Comparison of ENCODE assay signal across 24 cellular contexts in the genomic region with DNA sequence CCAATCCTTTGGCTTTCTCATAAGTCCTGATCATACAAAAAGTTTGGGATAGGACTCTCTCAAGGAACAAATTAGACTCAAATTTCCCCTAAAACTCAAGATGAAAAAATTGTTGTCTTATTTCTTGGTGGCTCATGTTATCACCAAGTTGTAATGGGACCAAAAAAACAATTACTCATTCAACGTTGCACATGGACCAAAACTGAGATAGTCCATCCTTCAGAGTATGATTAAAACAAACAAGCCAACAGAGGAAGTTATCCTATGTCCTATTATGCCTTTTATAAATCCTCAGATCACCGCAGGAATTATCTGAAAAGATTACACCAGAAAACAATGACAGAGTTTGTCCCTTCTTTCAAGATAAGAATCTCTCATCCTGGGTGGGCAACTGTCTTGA.
DNase-seq lines count a peak whose midpoint lies in the region; ATAC-seq and TF ChIP-seq lines count a peak whose summit lies in the region.
"Had no signal": no experiment of that assay in that cellular context is flagged by ENCODE, and none has a peak within 500 bp of the region (broad histone marks: within the 10 kb centered on the region; RNA-seq: fewer than 3 reads in every experiment).

No MANE protein-coding gene starts in this region.

- no peak for TF ChIP-seq POLR2A in GM18505 (IDR thresholded peaks at IDR 0.05; ENCODE audit: borderline replicate concordance, extremely low read depth, insufficient read depth, insufficient read length)

- H3K27me3 ChIP-seq in CD8-positive, alpha-beta T cell (ENCODE audit: insufficient read depth, low read length) = no peaks in the 10 kb centered on the region
- H3K27me3 ChIP-seq: brain microvascular endothelial cell, heart left ventricle, upper lobe of right lung had no signal

- H3K9me3 ChIP-seq in CD8-positive, alpha-beta T cell (ENCODE audit: low read length) = no peaks in the 10 kb centered on the region
- H3K9me3 ChIP-seq: psoas muscle, upper lobe of right lung had no signal

- no peak for TF ChIP-seq CTCF in CD8-positive, alpha-beta T cell (IDR thresholded peaks at IDR 0.05)

- H3K36me3 Mint-ChIP-seq in T-helper 1 cell treated with Interleukin-12 subunit alpha and Interleukin-12 subunit beta and Interleukin-4 antibody, amounts not matched to agents 30 μg/mL and 1 μg/mL, for 36 hours (ENCODE audit: low read depth) = peaks cover 31% of the 10 kb centered on the region
- H3K36me3 Mint-ChIP-seq in CD8-positive, alpha-beta T cell = peaks cover 31% of the 10 kb centered on the region
- H3K36me3 Mint-ChIP-seq in activated T-helper 2 cell treated with anti-CD3 and anti-CD28 coated beads, Interferon-gamma antibody, Interleukin-2, Interleukin-4, amounts not matched to agents 10 μg/mL and 5 μg/mL and 100 μg/mL, durations not matched to agents 14 hours and 24 hours and 36 hours (ENCODE audit: low read depth) = peaks cover 32% of the 10 kb centered on the region
- peaks cover 23 to 29% of the 10 kb centered on the region in 2 donors for H3K36me3 Mint-ChIP-seq in naive B cell

- peak overlapping the region; percentile 74 for H3K4me3 Mint-ChIP-seq in T-helper 1 cell treated with Interleukin-12 subunit alpha and Interleukin-12 subunit beta and Interleukin-4 antibody, amounts not matched to agents 30 μg/mL and 1 μg/mL, for 36 hours
- H3K4me3 Mint-ChIP-seq in CD8-positive, alpha-beta T cell = peak overlapping the region; percentile 82
- peak overlapping the region; percentile 72 for H3K4me3 Mint-ChIP-seq in activated T-helper 2 cell treated with anti-CD3 and anti-CD28 coated beads, Interferon-gamma antibody, Interleukin-2, Interleukin-4, amounts not matched to agents 10 μg/mL and 5 μg/mL and 100 μg/mL, durations not matched to agents 14 hours and 24 hours and 36 hours (ENCODE audit: low read depth)
- H3K4me3 Mint-ChIP-seq in naive B cell = peak overlapping the region in 4 of 8 donors; percentile 12 to 79 (median 39)
- H3K4me3 Mint-ChIP-seq: mesothelial cell of epicardium had no signal

- H3K4me3 ChIP-seq in CD8-positive, alpha-beta T cell (ENCODE audit: low read depth, low read length) = peak overlapping the region; percentile 54
- H3K4me3 ChIP-seq: coronary artery, psoas muscle, skin epidermis, upper lobe of right lung had no signal

- peaks cover 8% of the 10 kb centered on the region for H3K27me3 Mint-ChIP-seq in T-helper 1 cell treated with Interleukin-12 subunit alpha and Interleukin-12 subunit beta and Interleukin-4 antibody, amounts not matched to agents 30 μg/mL and 1 μg/mL, for 36 hours (ENCODE audit: low read depth)
- no peaks in the 10 kb centered on the region for H3K27me3 Mint-ChIP-seq in CD8-positive, alpha-beta T cell (ENCODE audit: low read depth)
- no peaks in the 10 kb centered on the region for H3K27me3 Mint-ChIP-seq in activated T-helper 2 cell treated with anti-CD3 and anti-CD28 coated beads, Interferon-gamma antibody, Interleukin-2, Interleukin-4, amounts not matched to agents 10 μg/mL and 5 μg/mL and 100 μg/mL, durations not matched to agents 14 hours and 24 hours and 36 hours (ENCODE audit: low read depth)
- H3K27me3 Mint-ChIP-seq in naive B cell = no peaks in the 10 kb centered on the region

- H3K9me3 Mint-ChIP-seq in T-helper 1 cell treated with Interleukin-12 subunit alpha and Interleukin-12 subunit beta and Interleukin-4 antibody, amounts not matched to agents 30 μg/mL and 1 μg/mL, for 36 hours = peaks cover 18% of the 10 kb centered on the region
- peaks cover 7% of the 10 kb centered on the region for H3K9me3 Mint-ChIP-seq in CD8-positive, alpha-beta T cell
- H3K9me3 Mint-ChIP-seq in activated T-helper 2 cell treated with anti-CD3 and anti-CD28 coated beads, Interferon-gamma antibody, Interleukin-2, Interleukin-4, amounts not matched to agents 10 μg/mL and 5 μg/mL and 100 μg/mL, durations not matched to agents 14 hours and 24 hours and 36 hours = peaks cover 20% of the 10 kb centered on the region
- H3K9me3 Mint-ChIP-seq in naive B cell = peaks cover 0 to 6% (median 0%) of the 10 kb centered on the region in 7 donors

- ATAC-seq in CD8-positive, alpha-beta T cell = peak; percentile 32
- ATAC-seq in naive B cell (ENCODE audit: low read depth in 2 of 2) (no peak), GM18505 (IDR thresholded peaks at IDR 0.05; ENCODE audit: unreplicated experiment) (no peak), esophagus mucosa (no peak)
- ATAC-seq: HCT116, heart left ventricle, left lobe of liver, psoas muscle, upper lobe of right lung had no signal

- peak overlapping the region; percentile 92 for H3K27ac ChIP-seq in CD8-positive, alpha-beta T cell (ENCODE audit: low read depth, low read length)
- H3K27ac ChIP-seq: 22Rv1, brain microvascular endothelial cell, coronary artery, psoas muscle, upper lobe of right lung, VCaP had no signal

- CTCF ChIA-PET in CD8-positive, alpha-beta T cell (lab: Charles Lee) = no interaction called here

- intact Hi-C loops in CD8-positive, alpha-beta T cell (cut with DNase I, micrococcal nuclease) = loop anchor here (1.0 to 5.0 kb wide), 6 partner anchors 14 to 428 kb away; no protein-coding TSS in a partner anchor
- intact Hi-C loops in activated T-helper 2 cell treated with anti-CD3 and anti-CD28 coated beads, Interferon-gamma antibody, Interleukin-2, Interleukin-4, amounts not matched to agents 10 μg/mL and 5 μg/mL and 100 μg/mL, durations not matched to agents 14 hours and 24 hours and 36 hours (cut with micrococcal nuclease) = loop anchor here (1.0 to 5.0 kb wide), 5 partner anchors 15 to 366 kb away; no protein-coding TSS in a partner anchor

- H3K4me1 Mint-ChIP-seq in T-helper 1 cell treated with Interleukin-12 subunit alpha and Interleukin-12 subunit beta and Interleukin-4 antibody, amounts not matched to agents 30 μg/mL and 1 μg/mL, for 36 hours (ENCODE audit: low read depth) = peaks cover 47% of the 10 kb centered on the region
- peaks cover 85% of the 10 kb centered on the region for H3K4me1 Mint-ChIP-seq in CD8-positive, alpha-beta T cell (ENCODE audit: low read depth)
- peaks cover 78% of the 10 kb centered on the region for H3K4me1 Mint-ChIP-seq in activated T-helper 2 cell treated with anti-CD3 and anti-CD28 coated beads, Interferon-gamma antibody, Interleukin-2, Interleukin-4, amounts not matched to agents 10 μg/mL and 5 μg/mL and 100 μg/mL, durations not matched to agents 14 hours and 24 hours and 36 hours (ENCODE audit: low read depth)
- H3K4me1 Mint-ChIP-seq in naive B cell = peaks cover 35 to 80% (median 67%) of the 10 kb centered on the region in 3 donors

- no peak for DNase-seq in T-helper 1 cell
- DNase-seq in CD8-positive, alpha-beta T cell = no peak
- no peak for DNase-seq in activated T-helper 2 cell treated with anti-CD3 and anti-CD28 coated beads, Interferon-gamma antibody, Interleukin-2, Interleukin-4, amounts not matched to agents 10 μg/mL and 5 μg/mL and 100 μg/mL, durations not matched to agents 14 hours and 24 hours and 36 hours (ENCODE audit: low spot score)
- DNase-seq in naive B cell = no peak
- DNase-seq in activated gamma-delta T cell (lab: John Stamatoyannopoulos, UW) = no peak
- DNase-seq: brain microvascular endothelial cell, DMS 273 treated with DMSO at 0.1 percent for 48 hours, heart left ventricle, NCI-H1092, NCI-H2029, NCI-H446, psoas muscle, SHP77 treated with DMSO at 0.1 percent for 48 hours, upper lobe of right lung had no signal

- POLR2A ChIA-PET in CD8-positive, alpha-beta T cell (lab: Charles Lee) = interaction anchor here (1.0 to 9.6 kb wide), 5 partner anchors 17 to 181 kb away, joined by 3 to 79 read pairs (median 3); no protein-coding TSS in a partner anchor

- peaks cover 85% of the 10 kb centered on the region for H3K4me1 ChIP-seq in CD8-positive, alpha-beta T cell (ENCODE audit: insufficient read depth, low read length)

- peak overlapping the region; percentile 89 for H3K27ac Mint-ChIP-seq in T-helper 1 cell treated with Interleukin-12 subunit alpha and Interleukin-12 subunit beta and Interleukin-4 antibody, amounts not matched to agents 30 μg/mL and 1 μg/mL, for 36 hours
- peak overlapping the region; percentile 98 for H3K27ac Mint-ChIP-seq in CD8-positive, alpha-beta T cell
- peak overlapping the region; percentile 95 for H3K27ac Mint-ChIP-seq in activated T-helper 2 cell treated with anti-CD3 and anti-CD28 coated beads, Interferon-gamma antibody, Interleukin-2, Interleukin-4, amounts not matched to agents 10 μg/mL and 5 μg/mL and 100 μg/mL, durations not matched to agents 14 hours and 24 hours and 36 hours
- peak overlapping the region; percentile 73 to 97 (median 92) for H3K27ac Mint-ChIP-seq in naive B cell
- H3K27ac Mint-ChIP-seq: mesothelial cell of epicardium had no signal

- no peaks in the 10 kb centered on the region for H3K36me3 ChIP-seq in CD8-positive, alpha-beta T cell (ENCODE audit: insufficient read depth, low read length)
- H3K36me3 ChIP-seq: brain microvascular endothelial cell had no signal
